Comparison of ENCODE assay signal across 8 cellular contexts in genomic region chr1:2548068-2548589, GRCh38. TPM values are rescaled to one million over a fixed set of nuclear protein-coding genes. Genes with fewer than 3 reads are reported as not detected.
DNase-seq lines count a peak whose midpoint lies in the region; ATAC-seq and TF ChIP-seq lines count a peak whose summit lies in the region.

No MANE protein-coding gene starts in this region.

- H3K23ac ChIP-seq in trophoblast cell (ENCODE audit: low read length): no peak overlapping the region

- H3K36me3 ChIP-seq in SU-DHL-6 (ENCODE audit: low read length) (no peaks in the 10 kb centered on the region), cardiac muscle cell (no peaks in the 10 kb centered on the region), trophoblast cell (ENCODE audit: control insufficient read depth in 1 of 2, insufficient read depth in 2 of 2, low read length in 2 of 2) (no peaks in the 10 kb centered on the region), upper lobe of left lung (no peaks in the 10 kb centered on the region)

- H4K12ac ChIP-seq in trophoblast cell (ENCODE audit: low read depth, low read length): no peak overlapping the region

- no peak overlapping the region for H2AFZ ChIP-seq in SU-DHL-6 (ENCODE audit: low read depth, low read length, severe bottlenecking)
- no peak overlapping the region for H2AFZ ChIP-seq in trophoblast cell (ENCODE audit: insufficient read depth, low read length, poor library complexity)

- ATAC-seq in GM18909 (IDR thresholded peaks at IDR 0.05; ENCODE audit: poor library complexity, unreplicated experiment) (peak; percentile 25), upper lobe of left lung (ENCODE audit: low FRiP score in 2 of 2) (peak; percentile 75 to 80)

- H3K27ac ChIP-seq in SU-DHL-6 (ENCODE audit: low read depth, low read length): peak overlapping the region; percentile 72
- H3K27ac ChIP-seq in cardiac muscle cell: no peak overlapping the region
- no peak overlapping the region for H3K27ac ChIP-seq in trophoblast cell (ENCODE audit: low read depth, low read length)
- H3K27ac ChIP-seq in upper lobe of left lung: peak overlapping the region; percentile 96 to 99 (median 98)

- H3K9me2 ChIP-seq in SU-DHL-6 (replicated peaks; ENCODE audit: insufficient read depth, low read length): no peaks in the 10 kb centered on the region

- TF ChIP-seq CTCF in AG09319 (IDR thresholded peaks at IDR 0.05; ENCODE audit: low read depth, low read length): peak; percentile 98
- peak; percentile 58 for TF ChIP-seq CTCF in SU-DHL-6 (IDR thresholded peaks at IDR 0.05; ENCODE audit: insufficient read depth, low read length, poor library complexity, severe bottlenecking)
- peak; percentile 95 for TF ChIP-seq CTCF in cardiac muscle cell (IDR thresholded peaks at IDR 0.05; ENCODE audit: low read depth, low read length)
- peak; percentile 92 to 98 (median 96) for TF ChIP-seq CTCF in upper lobe of left lung (IDR thresholded peaks at IDR 0.05)

- no peak overlapping the region for H2AK5ac ChIP-seq in trophoblast cell (ENCODE audit: low read length)

- no peak overlapping the region for H3K18ac ChIP-seq in trophoblast cell (ENCODE audit: low read length)

- H3K14ac ChIP-seq in trophoblast cell (ENCODE audit: low read length): no peak overlapping the region

- H3K79me2 ChIP-seq in SU-DHL-6 (ENCODE audit: insufficient read depth, low read length) (no peaks in the 10 kb centered on the region), trophoblast cell (ENCODE audit: control insufficient read depth, insufficient read depth, low read length, poor library complexity) (no peaks in the 10 kb centered on the region)

- no peaks in the 10 kb centered on the region for H3F3A ChIP-seq in SU-DHL-6 (ENCODE audit: insufficient read depth)

- peaks cover 35% of the 10 kb centered on the region for H3K4me1 ChIP-seq in cardiac muscle cell (ENCODE audit: low read depth)
- H3K4me1 ChIP-seq in trophoblast cell (ENCODE audit: control insufficient read depth in 1 of 2, insufficient read depth in 2 of 2, low read length in 2 of 2): peaks cover 13 to 21% of the 10 kb centered on the region in 2 experiments
- H3K4me1 ChIP-seq in upper lobe of left lung: peaks cover 51 to 66% (median 64%) of the 10 kb centered on the region in 4 donors

- no peak overlapping the region for H4K8ac ChIP-seq in trophoblast cell (ENCODE audit: low read depth, low read length)

- H2BK12ac ChIP-seq in trophoblast cell (ENCODE audit: low read length): no peak overlapping the region

- H3K9ac ChIP-seq in SU-DHL-6 (ENCODE audit: low read length) (peak overlapping the region; percentile 48), trophoblast cell (ENCODE audit: low read length) (no peak overlapping the region)

- DNase-seq in AG09319 (ENCODE audit: extremely low read depth, low read depth): no peak
- DNase-seq in Kasumi-1 (lab: John Stamatoyannopoulos, UW): peak; percentile 38 to 50
- peak; percentile 61 for DNase-seq in activated naive CD8-positive, alpha-beta T cell treated with anti-CD3 and anti-CD28 coated beads, Interleukin-2, amount 50 U/mL, for 16 hours (ENCODE audit: low read depth, low spot score)
- peak; percentile 71 to 85 for DNase-seq in cardiac muscle cell (ENCODE audit: low read depth in 1 of 2, low spot score in 1 of 2)
- peak; percentile 65 to 88 for DNase-seq in trophoblast cell
- peak; percentile 91 to 93 for DNase-seq in upper lobe of left lung

- H3K4me2 ChIP-seq in SU-DHL-6 (ENCODE audit: low read depth, low read length, poor library complexity, severe bottlenecking): peak overlapping the region; percentile 57
- no peak overlapping the region for H3K4me2 ChIP-seq in trophoblast cell (ENCODE audit: low read length)

- H2BK5ac ChIP-seq in trophoblast cell (ENCODE audit: low read depth, low read length, poor library complexity): no peak overlapping the region

- H3K79me1 ChIP-seq in trophoblast cell (ENCODE audit: low read length): peaks cover 8% of the 10 kb centered on the region

- no peak overlapping the region for H4K91ac ChIP-seq in trophoblast cell (ENCODE audit: low read depth, low read length)

- H3K9me3 ChIP-seq in SU-DHL-6 (ENCODE audit: insufficient read depth, low read length): no peaks in the 10 kb centered on the region
- H3K9me3 ChIP-seq in cardiac muscle cell (ENCODE audit: low read depth): no peaks in the 10 kb centered on the region
- H3K9me3 ChIP-seq in trophoblast cell (ENCODE audit: insufficient read depth, low read depth, low read length): no peaks in the 10 kb centered on the region
- no peaks in the 10 kb centered on the region for H3K9me3 ChIP-seq in upper lobe of left lung

- H3K27me3 ChIP-seq in SU-DHL-6 (ENCODE audit: low read length): no peaks in the 10 kb centered on the region
- no peaks in the 10 kb centered on the region for H3K27me3 ChIP-seq in cardiac muscle cell
- no peaks in the 10 kb centered on the region for H3K27me3 ChIP-seq in trophoblast cell (ENCODE audit: insufficient read depth, low read length)
- H3K27me3 ChIP-seq in upper lobe of left lung: no peaks in the 10 kb centered on the region

- peak in 1 of 4 donors; percentile 45 for TF ChIP-seq POLR2A in upper lobe of left lung (IDR thresholded peaks at IDR 0.05)

- no peak overlapping the region for H2BK120ac ChIP-seq in trophoblast cell (ENCODE audit: insufficient read depth, low read length, poor library complexity)

- no peak overlapping the region for H3K4ac ChIP-seq in trophoblast cell (ENCODE audit: low read depth, low read length)

- H4K20me1 ChIP-seq in SU-DHL-6 (ENCODE audit: low read depth, low read length): no peaks in the 10 kb centered on the region

- TF ChIP-seq EP300 in upper lobe of left lung (IDR thresholded peaks at IDR 0.05): no peak

- no CpG with 5 or more reads among the region's 17 CpGs for WGBS in trophoblast cell (ENCODE audit: extremely low coverage, insufficient coverage, insufficient read length)
- WGBS in upper lobe of left lung, 2 donors: 8 to 26% methylated on average over 10 to 17 of the region's 17 CpGs

- H3K4me3 ChIP-seq in SU-DHL-6 (ENCODE audit: insufficient read depth, low read length, poor library complexity, severe bottlenecking) (no peak overlapping the region), cardiac muscle cell (no peak overlapping the region), trophoblast cell (ENCODE audit: low read depth, low read length) (no peak overlapping the region), upper lobe of left lung (peak overlapping the region; percentile 23 to 90 (median 68))

RNA-seq across cellular contexts. Expression of gene TNFRSF14, which starts 8.0 kb away (rescaled TPM):
- total RNA-seq in cardiac muscle cell: 0.14 and 0.24 TPM in 2 replicates
- polyA plus RNA-seq in cardiac muscle cell: 0.75 TPM in 1 of 2 replicates, not detected in the other
- 0.07 and 0.14 TPM in 2 replicates for polyA plus RNA-seq in trophoblast cell (2013)
- total RNA-seq in upper lobe of left lung: 100 to 1,000 TPM in 4 of 6 donors, 10 to 100 TPM in 2; 61.1 to 641 (median 147) TPM

RNA-seq across cellular contexts. Expression of gene HES5, which starts 18.1 kb away (rescaled TPM):
- total RNA-seq in cardiac muscle cell: not detected in 2 replicates
- polyA plus RNA-seq in cardiac muscle cell: not detected in 2 replicates
- 0.21 and 0.22 TPM in 2 replicates for polyA plus RNA-seq in trophoblast cell (2013)
- 1 to 10 TPM in 2 of 6 donors, under 1 TPM in 2, not detected in 2; 0.31 to 1.6 (median 0.92) TPM for total RNA-seq in upper lobe of left lung

RNA-seq across cellular contexts. Expression of gene PANK4, which starts 21.7 kb away (rescaled TPM):
- total RNA-seq in cardiac muscle cell (62.7 and 63.2 TPM in 2 replicates), upper lobe of left lung (100 to 1,000 TPM in 1 of 6 donors, 10 to 100 TPM in 5; 20.7 to 123 (median 36.9) TPM)
- polyA plus RNA-seq in cardiac muscle cell: 44.5 and 72.6 TPM in 2 replicates
- polyA plus RNA-seq in trophoblast cell (2013): 12.5 and 13.9 TPM in 2 replicates

RNA-seq across cellular contexts. Expression of gene PRXL2B, which starts 38.4 kb away (rescaled TPM):
- total RNA-seq in cardiac muscle cell (53.0 and 55.8 TPM in 2 replicates), upper lobe of left lung (10 to 100 TPM; 10.5 to 34.2 (median 22.0) TPM)
- polyA plus RNA-seq in cardiac muscle cell: 59.5 and 59.7 TPM in 2 replicates
- polyA plus RNA-seq in trophoblast cell (2013): 5.7 and 6.2 TPM in 2 replicates

Comparison
In these comparisons a context has a peak if more than half of its experiments do, and no peak if none do; other contexts are left out.
1. H3K27ac ChIP-seq: peak in SU-DHL-6 (single experiment) and upper lobe of left lung (4 of 4); none in cardiac muscle cell (single experiment) and trophoblast cell (single experiment).
2. H3K4me3 ChIP-seq: peak in upper lobe of left lung (4 of 4); none in SU-DHL-6 (single experiment), cardiac muscle cell (single experiment) and trophoblast cell (single experiment).
3. RNA of gene TNFRSF14, which starts 8.0 kb away (total RNA-seq): 61.1 to 641 TPM in upper lobe of left lung; 0.14 to 0.24 TPM in cardiac muscle cell; every median in the first group is over 10 times any median in the second.
4. Peak in every context shown above with its lines, with median percentiles within 50 percentile points of each other: CTCF ChIP-seq.